ENCODE assay signal across 8 cellular contexts in the genomic region with DNA sequence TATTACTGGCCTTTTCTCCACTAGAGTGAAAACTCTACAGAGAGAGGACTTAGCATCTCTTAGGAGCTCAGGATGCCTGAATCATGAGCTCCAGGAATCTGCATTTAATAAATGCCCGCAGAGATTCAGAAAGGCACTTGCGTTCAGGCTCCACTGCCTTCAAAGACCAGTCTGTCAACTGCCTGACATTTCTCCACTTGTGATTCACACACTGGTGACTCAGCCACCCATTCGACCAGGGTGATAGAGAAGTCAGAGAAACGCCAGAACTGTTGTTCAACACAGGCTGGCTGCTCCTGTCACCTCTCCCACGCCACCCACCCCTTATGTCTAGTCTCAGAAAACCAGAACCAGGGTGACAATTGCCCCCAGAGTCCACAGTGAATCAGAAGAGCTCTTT. TPM values are rescaled to one million over a fixed set of nuclear protein-coding genes. Genes with fewer than 3 reads are reported as not detected.
DNase-seq lines count a peak whose midpoint lies in the region; ATAC-seq and TF ChIP-seq lines count a peak whose summit lies in the region.

No MANE protein-coding gene starts in this region.

- ATAC-seq in stimulated activated naive B cell treated with anti-CD40 and anti-IgM and Interleukin-4, amounts not matched to agents 10 μg/mL and 1 μg/mL and 100 μg/mL, for 72 hours (replicated peaks): peak; percentile 94 to 95

- H3K4me1 ChIP-seq in liver (ENCODE audit: control insufficient read depth in 4 of 4, insufficient read depth in 4 of 4, low read length in 3 of 4): peaks cover 3 to 19% (median 13%) of the 10 kb centered on the region in 4 donors

- H3K36me3 ChIP-seq in liver (ENCODE audit: control insufficient read depth in 4 of 4, insufficient read depth in 3 of 4, low read depth in 1 of 4, low read length in 3 of 4): no peaks in the 10 kb centered on the region

- no peak overlapping the region for H3K4me3 ChIP-seq in liver (ENCODE audit: low read depth in 1 of 3, low read length in 3 of 3)

- peaks cover 42% of the 10 kb centered on the region for H3K4me1 Mint-ChIP-seq in activated naive CD8-positive, alpha-beta T cell (ENCODE audit: low read depth)
- peaks cover 7 to 14% of the 10 kb centered on the region in 2 donors for H3K4me1 Mint-ChIP-seq in stimulated activated naive B cell treated with anti-CD40 and anti-IgM and Interleukin-4, amounts not matched to agents 10 μg/mL and 1 μg/mL and 100 μg/mL, for 72 hours

- no peak for TF ChIP-seq CTCF in liver (IDR thresholded peaks at IDR 0.05; ENCODE audit: low read depth, low read length, missing input control)

- peak overlapping the region; percentile 89 for H3K27ac Mint-ChIP-seq in activated naive CD8-positive, alpha-beta T cell
- peak overlapping the region; percentile 72 for H3K27ac Mint-ChIP-seq in stimulated activated naive B cell treated with anti-CD40 and anti-IgM and Interleukin-4, amounts not matched to agents 10 μg/mL and 1 μg/mL and 100 μg/mL, for 72 hours

- WGBS in liver: 74% methylated on average over 5 of the region's 5 CpGs

- no peaks in the 10 kb centered on the region for H3K9me3 ChIP-seq in liver (ENCODE audit: control insufficient read depth in 4 of 4, low read length in 3 of 4)

- POLR2A ChIA-PET in HEK293T (lab: Yijun Ruan, JAX): no interaction called here

- DNase-seq in NCI-H1417 (lab: John Stamatoyannopoulos, UW): peak in 2 of 3 experiments; percentile 42 to 69
- DNase-seq in NCI-H1417 treated with DMSO at 0.1 percent for 48 hours (lab: John Stamatoyannopoulos, UW): no peak
- DNase-seq in NOMO-1 treated with DMSO at 0.1 percent for 48 hours (lab: John Stamatoyannopoulos, UW; ENCODE audit: unreplicated experiment): peak; percentile 64
- no peak for DNase-seq in stimulated activated naive B cell treated with anti-CD40 and anti-IgM and Interleukin-4, amounts not matched to agents 10 μg/mL and 1 μg/mL and 100 μg/mL, for 72 hours
- DNase-seq in HEK293T (ENCODE audit: extremely low spot score): no peak
- DNase-seq in NCI-H524 treated with DMSO at 0.1 percent for 48 hours (lab: John Stamatoyannopoulos, UW): no peak

- H3K36me3 Mint-ChIP-seq in activated naive CD8-positive, alpha-beta T cell: no peaks in the 10 kb centered on the region
- H3K36me3 Mint-ChIP-seq in stimulated activated naive B cell treated with anti-CD40 and anti-IgM and Interleukin-4, amounts not matched to agents 10 μg/mL and 1 μg/mL and 100 μg/mL, for 72 hours: no peaks in the 10 kb centered on the region

- peak overlapping the region in 1 of 2 donors; percentile 36 for H3K9ac ChIP-seq in liver (ENCODE audit: low read depth in 1 of 2, low read length in 2 of 2)

- no peaks in the 10 kb centered on the region for H3K27me3 Mint-ChIP-seq in activated naive CD8-positive, alpha-beta T cell
- H3K27me3 Mint-ChIP-seq in stimulated activated naive B cell treated with anti-CD40 and anti-IgM and Interleukin-4, amounts not matched to agents 10 μg/mL and 1 μg/mL and 100 μg/mL, for 72 hours: no peaks in the 10 kb centered on the region

- CTCF ChIA-PET in HEK293T (lab: Yijun Ruan, JAX): interaction anchor here (0.6 to 1.0 kb wide), 3 partner anchors 12 to 793 kb away, joined by 3 to 6 read pairs (median 4); no protein-coding TSS in a partner anchor

- no peaks in the 10 kb centered on the region for H3K27me3 ChIP-seq in liver (ENCODE audit: control insufficient read depth in 4 of 4, insufficient read depth in 4 of 4, low read length in 3 of 4)

- H3K9me3 Mint-ChIP-seq in activated naive CD8-positive, alpha-beta T cell (ENCODE audit: low read depth): no peaks in the 10 kb centered on the region
- no peaks in the 10 kb centered on the region for H3K9me3 Mint-ChIP-seq in stimulated activated naive B cell treated with anti-CD40 and anti-IgM and Interleukin-4, amounts not matched to agents 10 μg/mL and 1 μg/mL and 100 μg/mL, for 72 hours

- no peak for TF ChIP-seq RAD21 in liver (IDR thresholded peaks at IDR 0.05)

- H3K27ac ChIP-seq in liver (ENCODE audit: low read depth in 1 of 2, low read length in 2 of 2): peak overlapping the region; percentile 45 to 63

- H3K4me3 Mint-ChIP-seq in activated naive CD8-positive, alpha-beta T cell: peak overlapping the region; percentile 75
- H3K4me3 Mint-ChIP-seq in stimulated activated naive B cell treated with anti-CD40 and anti-IgM and Interleukin-4, amounts not matched to agents 10 μg/mL and 1 μg/mL and 100 μg/mL, for 72 hours: peak overlapping the region in 1 of 2 donors; percentile 66

TF ChIP-seq in liver, 16 proteins besides CTCF, POLR2A, EP300 and RAD21 (continues in another document):
- TF ChIP-seq EGR1 (IDR thresholded peaks at IDR 0.05; ENCODE audit: low read depth in 2 of 2) (no peak), GABPA (IDR thresholded peaks at IDR 0.05 in 1 of 2, conservative IDR thresholded peaks at IDR 0.05 in 1 of 2) (no peak), RXRA (IDR thresholded peaks at IDR 0.05) (no peak)
- TF ChIP-seq, protein P1, sequence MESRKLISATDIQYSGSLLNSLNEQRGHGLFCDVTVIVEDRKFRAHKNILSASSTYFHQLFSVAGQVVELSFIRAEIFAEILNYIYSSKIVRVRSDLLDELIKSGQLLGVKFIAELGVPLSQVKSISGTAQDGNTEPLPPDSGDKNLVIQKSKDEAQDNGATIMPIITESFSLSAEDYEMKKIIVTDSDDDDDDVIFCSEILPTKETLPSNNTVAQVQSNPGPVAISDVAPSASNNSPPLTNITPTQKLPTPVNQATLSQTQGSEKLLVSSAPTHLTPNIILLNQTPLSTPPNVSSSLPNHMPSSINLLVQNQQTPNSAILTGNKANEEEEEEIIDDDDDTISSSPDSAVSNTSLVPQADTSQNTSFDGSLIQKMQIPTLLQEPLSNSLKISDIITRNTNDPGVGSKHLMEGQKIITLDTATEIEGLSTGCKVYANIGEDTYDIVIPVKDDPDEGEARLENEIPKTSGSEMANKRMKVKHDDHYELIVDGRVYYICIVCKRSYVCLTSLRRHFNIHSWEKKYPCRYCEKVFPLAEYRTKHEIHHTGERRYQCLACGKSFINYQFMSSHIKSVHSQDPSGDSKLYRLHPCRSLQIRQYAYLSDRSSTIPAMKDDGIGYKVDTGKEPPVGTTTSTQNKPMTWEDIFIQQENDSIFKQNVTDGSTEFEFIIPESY (IDR thresholded peaks at IDR 0.05): no peak

TF ChIP-seq in HEK293T, 16 proteins besides CTCF, POLR2A, EP300 and RAD21:
- TF ChIP-seq CTBP1 (IDR thresholded peaks at IDR 0.05; ENCODE audit: borderline replicate concordance) (no peak), SP1 (IDR thresholded peaks at IDR 0.05) (no peak), NFRKB (IDR thresholded peaks at IDR 0.05) (no peak)

RNA-seq across cellular contexts. Expression of a gene that starts 26.9 kb away (rescaled TPM):
- 100 to 1,000 TPM in 1 of 2 donors, 10 to 100 TPM in 1; 28.9 to 201 TPM for total RNA-seq in liver
- 10 to 100 TPM; 14.3 to 16.2 TPM for polyA plus RNA-seq in liver

Comparison
In these comparisons a context has a peak if more than half of its experiments do, and no peak if none do; other contexts are left out.
1. DNase-seq: peak in NCI-H1417 (2 of 3) and NOMO-1 treated with DMSO at 0.1 percent for 48 hours (single experiment); none in NCI-H1417 treated with DMSO at 0.1 percent for 48 hours (single experiment), stimulated activated naive B cell treated with anti-CD40 and anti-IgM and Interleukin-4, amounts not matched to agents 10 μg/mL and 1 μg/mL and 100 μg/mL, for 72 hours (single experiment), HEK293T (single experiment) and NCI-H524 treated with DMSO at 0.1 percent for 48 hours (single experiment).